In genomic region chr5:155049569-155050383, GRCh38 we compare ENCODE assay signal across 1 cellular context.
TF ChIP-seq lines count a peak whose summit lies in the region.

No MANE protein-coding gene starts in this region.

TF ChIP-seq in WTC11, 78 proteins besides CTCF, POLR2A, EP300 and RAD21 (continued from another document):
- TF ChIP-seq PREB (CRISPR knock-in tag; IDR thresholded peaks at IDR 0.05; ENCODE audit: borderline replicate concordance): no peak
- no peak for TF ChIP-seq CREM (CRISPR knock-in tag; IDR thresholded peaks at IDR 0.05)
- TF ChIP-seq ZNF423 (CRISPR knock-in tag; IDR thresholded peaks at IDR 0.05): peak; percentile 52; the same call in 1 of the 2 replicates
- TF ChIP-seq ZNF121 (CRISPR knock-in tag; IDR thresholded peaks at IDR 0.05): peak; percentile 46; the same call in 1 of the 2 replicates
- TF ChIP-seq ZNF232 (CRISPR knock-in tag; IDR thresholded peaks at IDR 0.05): no peak
- no peak for TF ChIP-seq MLX (CRISPR knock-in tag; IDR thresholded peaks at IDR 0.05)
- 0 out of 2 replicates have a peak, but pooled peaks have one; percentile 64 for TF ChIP-seq ZNF396 (CRISPR knock-in tag; IDR thresholded peaks at IDR 0.05; ENCODE audit: borderline replicate concordance)
